Comparison of ENCODE assay signal across 22 cellular contexts in the genomic region with DNA sequence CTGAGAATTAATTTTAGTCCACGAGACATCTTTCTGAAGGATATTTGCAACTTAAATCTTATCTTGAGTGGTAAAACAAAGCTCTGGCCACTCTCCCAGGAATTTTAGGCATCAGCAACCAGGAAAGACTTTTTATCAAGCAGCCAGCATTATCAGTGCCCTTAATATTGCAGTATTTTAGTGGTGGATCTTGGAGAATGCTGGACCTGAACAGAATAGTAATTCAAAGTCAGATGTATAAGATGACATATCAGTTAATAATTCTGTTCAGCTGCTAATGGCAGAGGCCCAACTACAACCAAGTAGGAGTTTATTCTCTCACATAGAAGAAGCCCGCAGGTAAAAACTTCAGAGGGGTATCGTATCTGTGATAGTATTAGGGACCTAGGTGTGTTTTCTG. TPM values are rescaled to one million over a fixed set of nuclear protein-coding genes. Genes with fewer than 3 reads are reported as not detected.
"Had no signal": no experiment of that assay in that cellular context is flagged by ENCODE, and none has a peak within 500 bp of the region (broad histone marks: within the 10 kb centered on the region; RNA-seq: fewer than 3 reads in every experiment).

No MANE protein-coding gene starts in this region.

- ATAC-seq: activated CD8-positive, alpha-beta memory T cell treated with anti-CD3 and anti-CD28 coated beads, Interleukin-2, amount 10 ng/mL, durations not matched to agents 7 days and 5 days; T-cell had no signal

- H3K27me3 ChIP-seq: colonic mucosa had no signal

- H3K4me1 ChIP-seq: colonic mucosa had no signal

- DNase-seq: activated B cell treated with CpG ODN at 0.5 μM for 24 hours; activated CD4-positive, alpha-beta T cell treated with anti-CD3 and anti-CD28 coated beads for 1 hour; activated CD4-positive, alpha-beta T cell treated with anti-CD3 and anti-CD28 coated beads, Interleukin-2, amount 10 ng/mL, durations not matched to agents 24 days and 14 days; activated CD4-positive, alpha-beta T cell treated with anti-CD3 and anti-CD28 coated beads, Interleukin-2, amount 50 U/mL, for 48 hours; activated CD8-positive, alpha-beta memory T cell treated with anti-CD3 and anti-CD28 coated beads, Interleukin-2, amount 10 ng/mL, durations not matched to agents 7 days and 5 days; activated gamma-delta T cell; activated naive CD4-positive, alpha-beta T cell treated with anti-CD3 and anti-CD28 coated beads for 36 hours; activated T-cell treated with anti-CD3 and anti-CD28 coated beads, Interleukin-2, amount 50 U/mL, for 24 hours; aorta; cerebellar nuclear complex; colonic mucosa; MM.1S; NCI-H1105; NCI-H1436; NCI-H1694 treated with DMSO at 0.1 percent for 48 hours; NCI-H2029 treated with DMSO at 0.1 percent for 48 hours; NCI-H510A treated with DMSO at 0.1 percent for 48 hours; SIG-M5; T-cell; T-helper 2 cell; T1000 had no signal

- H3K4me3 ChIP-seq: colonic mucosa had no signal

- H3K36me3 ChIP-seq: colonic mucosa had no signal

- H3K27ac ChIP-seq: colonic mucosa had no signal

- H3K9me3 ChIP-seq: colonic mucosa had no signal

RNA-seq across cellular contexts. Expression of a gene that starts 59.0 kb away (rescaled TPM):
- total RNA-seq: OCI-LY7 had no signal
